Comparison of ENCODE assay signal across 1 cellular context in the genomic region with DNA sequence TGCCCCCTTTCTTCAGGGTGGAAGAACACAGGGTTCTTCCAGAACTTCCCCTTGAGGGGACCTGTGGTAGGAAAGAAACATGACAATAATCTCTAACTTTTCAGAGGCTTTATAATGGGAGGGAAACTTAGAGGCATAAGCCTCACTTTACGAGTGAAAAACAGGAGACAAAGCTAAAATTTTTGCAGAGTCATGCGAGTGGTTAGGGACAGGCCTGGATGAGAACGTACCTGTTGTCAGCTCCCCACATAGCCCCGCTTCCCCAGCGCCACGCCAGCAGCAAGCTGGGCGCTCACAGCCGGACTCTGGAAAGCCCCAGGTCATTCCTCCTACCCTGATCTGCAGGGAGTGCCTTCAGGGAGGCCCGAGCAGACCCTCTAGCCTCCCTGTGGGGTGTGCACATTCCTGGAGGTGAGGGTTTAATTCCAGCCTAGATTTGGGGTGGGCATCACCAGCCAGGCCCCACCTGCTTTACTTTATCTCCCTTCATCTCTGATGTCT.
TF ChIP-seq lines count a peak whose summit lies in the region.

No MANE protein-coding gene starts in this region.

TF ChIP-seq in IMR-90, 13 proteins besides CTCF, POLR2A, EP300 and RAD21:
- TF ChIP-seq NFE2L2 (IDR thresholded peaks at IDR 0.05; ENCODE audit: low read depth, low read length): peak; percentile 56; the same call in 1 of the 2 replicates
- TF ChIP-seq MAZ (IDR thresholded peaks at IDR 0.05; ENCODE audit: borderline replicate concordance, low read depth, low read length): no peak
TF ChIP-seq in IMR-90: peak in this region for 1.
